In genomic region chr21:45448283-45448809, GRCh38 we compare ENCODE assay signal across 21 cellular contexts. TPM values are rescaled to one million over a fixed set of nuclear protein-coding genes. Genes with fewer than 3 reads are reported as not detected.
A peak's percentile ranks its signal among the peaks of the same experiment; 100 is the strongest.
DNase-seq lines count a peak whose midpoint lies in the region; ATAC-seq, FAIRE-seq and TF ChIP-seq lines count a peak whose summit lies in the region.
"Had no signal": no experiment of that assay in that cellular context is flagged by ENCODE, and none has a peak within 500 bp of the region (broad histone marks: within the 10 kb centered on the region; RNA-seq: fewer than 3 reads in every experiment).

No MANE protein-coding gene starts in this region.

- peak; percentile 68 for FAIRE-seq in HTR-8/SVneo (lab: Jason Lieb, UNC)
- FAIRE-seq: GM12892 had no signal

- H3K27me3 ChIP-seq in right lobe of liver (no peaks in the 10 kb centered on the region), Peyer's patch (no peaks in the 10 kb centered on the region)

- ATAC-seq in WTC11 (no peak), right lobe of liver (no peak)
- ATAC-seq: HCT116 had no signal

- intact Hi-C loops in right lobe of liver (cut with DNase I), result no loop called here

- no peaks in the 10 kb centered on the region for H3K27me3 Mint-ChIP-seq in WTC11 (ENCODE audit: low read depth)
- H3K27me3 Mint-ChIP-seq in type B pancreatic cell, result no peaks in the 10 kb centered on the region

- H3K4me1 Mint-ChIP-seq in WTC11 (peaks cover 3% of the 10 kb centered on the region; the same call in 1 of the 2 replicates), type B pancreatic cell (ENCODE audit: unreplicated experiment) (peaks cover 28% of the 10 kb centered on the region)
- H3K4me1 Mint-ChIP-seq: CD14-positive monocyte had no signal

- H3K4me3 ChIP-seq in right lobe of liver (peak overlapping the region in 2 of 3 donors; percentile 32 to 47), Peyer's patch (peak overlapping the region in 1 of 4 donors; percentile 6)
- H3K4me3 ChIP-seq: PC-9 had no signal

- POLR2A ChIA-PET in WTC11 (lab: Charles Lee), result no interaction called here

- H3K27ac Mint-ChIP-seq in WTC11, result peak overlapping the region; percentile 32
- peak overlapping the region; percentile 0 for H3K27ac Mint-ChIP-seq in type B pancreatic cell
- H3K27ac Mint-ChIP-seq: CD8-positive, alpha-beta memory T cell had no signal

- WGBS in right lobe of liver (ENCODE audit: insufficient coverage, low coverage, low lambda C conversion rate, missing lambda C conversion rate), result 75% methylated on average over 9 of the region's 20 CpGs

- H3K36me3 ChIP-seq in right lobe of liver (no peaks in the 10 kb centered on the region), Peyer's patch (no peaks in the 10 kb centered on the region)

- TF ChIP-seq CTCF in WTC11 (IDR thresholded peaks at IDR 0.05) (no peak), right lobe of liver (IDR thresholded peaks at IDR 0.05) (no peak), type B pancreatic cell (conservative IDR thresholded peaks at IDR 0.05) (no peak), Peyer's patch (IDR thresholded peaks at IDR 0.05) (no peak)

- H3K36me3 Mint-ChIP-seq in WTC11, result peaks cover 38% of the 10 kb centered on the region
- peaks cover 17% of the 10 kb centered on the region for H3K36me3 Mint-ChIP-seq in type B pancreatic cell
- H3K36me3 Mint-ChIP-seq: CD14-positive monocyte; CD8-positive, alpha-beta memory T cell had no signal

- peaks cover 23% of the 10 kb centered on the region for H3K9me3 Mint-ChIP-seq in WTC11
- H3K9me3 Mint-ChIP-seq in type B pancreatic cell, result no peaks in the 10 kb centered on the region
- H3K9me3 Mint-ChIP-seq: CD8-positive, alpha-beta memory T cell had no signal

- CTCF ChIA-PET in WTC11 (lab: Charles Lee), result interaction anchor here (0.9 kb wide), 1 partner anchor 9 kb away, joined by 3 read pairs; no protein-coding TSS in a partner anchor

- H3K27ac ChIP-seq in right lobe of liver (peak overlapping the region in 1 of 3 donors; percentile 41), caudate nucleus (ENCODE audit: low read depth, low read length) (no peak overlapping the region), Peyer's patch (no peak overlapping the region)
- H3K27ac ChIP-seq: PC-9, RWPE1 had no signal

- DNase-seq in HTR-8/SVneo (ENCODE audit: insufficient read length, low spot score), result no peak
- DNase-seq in WTC11 (ENCODE audit: low spot score), result no peak
- DNase-seq in right lobe of liver, result no peak
- no peak for DNase-seq in type B pancreatic cell (ENCODE audit: extremely low spot score, unreplicated experiment)
- DNase-seq in C1 segment of cervical spinal cord (lab: John Stamatoyannopoulos, UW), result no peak
- no peak for DNase-seq in caudate nucleus (lab: John Stamatoyannopoulos, UW)
- DNase-seq in Peyer's patch, result no peak
- DNase-seq: DMS153, DND-41, NCI-H1048, NCI-H1694, NCI-H2029 treated with DMSO at 0.1 percent for 48 hours, NCI-H2227 treated with DMSO at 0.1 percent for 48 hours, NCI-H526 treated with DMSO at 0.1 percent for 48 hours, SK-N-SH had no signal

- TF ChIP-seq POLR2A in right lobe of liver (IDR thresholded peaks at IDR 0.05) (no peak), Peyer's patch (IDR thresholded peaks at IDR 0.05) (no peak)

- no peaks in the 10 kb centered on the region for H3K9me3 ChIP-seq in right lobe of liver
- H3K9me3 ChIP-seq in Peyer's patch, result no peaks in the 10 kb centered on the region
- H3K9me3 ChIP-seq: SK-N-SH had no signal

- H3K4me3 Mint-ChIP-seq in WTC11 (no peak overlapping the region), type B pancreatic cell (no peak overlapping the region)
- H3K4me3 Mint-ChIP-seq: CD14-positive monocyte; CD8-positive, alpha-beta memory T cell had no signal

- H3K4me1 ChIP-seq in right lobe of liver, result peaks cover 0 to 34% (median 9%) of the 10 kb centered on the region in 4 donors
- H3K4me1 ChIP-seq in Peyer's patch, result no peaks in the 10 kb centered on the region

TF ChIP-seq in WTC11, 78 proteins besides CTCF, POLR2A, EP300 and RAD21 (continues in another document):
- TF ChIP-seq, protein P1, sequence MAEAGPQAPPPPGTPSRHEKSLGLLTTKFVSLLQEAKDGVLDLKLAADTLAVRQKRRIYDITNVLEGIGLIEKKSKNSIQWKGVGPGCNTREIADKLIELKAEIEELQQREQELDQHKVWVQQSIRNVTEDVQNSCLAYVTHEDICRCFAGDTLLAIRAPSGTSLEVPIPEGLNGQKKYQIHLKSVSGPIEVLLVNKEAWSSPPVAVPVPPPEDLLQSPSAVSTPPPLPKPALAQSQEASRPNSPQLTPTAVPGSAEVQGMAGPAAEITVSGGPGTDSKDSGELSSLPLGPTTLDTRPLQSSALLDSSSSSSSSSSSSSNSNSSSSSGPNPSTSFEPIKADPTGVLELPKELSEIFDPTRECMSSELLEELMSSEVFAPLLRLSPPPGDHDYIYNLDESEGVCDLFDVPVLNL (CRISPR knock-in tag; IDR thresholded peaks at IDR 0.05; ENCODE audit: borderline replicate concordance, low read depth), result no peak
- TF ChIP-seq JAZF1 (CRISPR knock-in tag; IDR thresholded peaks at IDR 0.05) (no peak), GTF2I (CRISPR knock-in tag; conservative IDR thresholded peaks at IDR 0.05) (no peak), ZNF416 (CRISPR knock-in tag; IDR thresholded peaks at IDR 0.05) (no peak), NFE2L1 (CRISPR knock-in tag; IDR thresholded peaks at IDR 0.05) (no peak), RELA (CRISPR knock-in tag; IDR thresholded peaks at IDR 0.05; ENCODE audit: borderline replicate concordance) (no peak), ZNF317 (CRISPR knock-in tag; IDR thresholded peaks at IDR 0.05; ENCODE audit: borderline replicate concordance, low read depth) (no peak), CREB1 (CRISPR knock-in tag; IDR thresholded peaks at IDR 0.05) (no peak), USF2 (CRISPR knock-in tag; IDR thresholded peaks at IDR 0.05) (no peak), FOXP1 (CRISPR knock-in tag; IDR thresholded peaks at IDR 0.05; ENCODE audit: borderline replicate concordance) (no peak), MAX (CRISPR knock-in tag; IDR thresholded peaks at IDR 0.05) (no peak), HMGA2 (CRISPR knock-in tag; IDR thresholded peaks at IDR 0.05) (no peak), ZNF263 (CRISPR knock-in tag; IDR thresholded peaks at IDR 0.05; ENCODE audit: low read depth) (no peak)
- TF ChIP-seq, protein P2, sequence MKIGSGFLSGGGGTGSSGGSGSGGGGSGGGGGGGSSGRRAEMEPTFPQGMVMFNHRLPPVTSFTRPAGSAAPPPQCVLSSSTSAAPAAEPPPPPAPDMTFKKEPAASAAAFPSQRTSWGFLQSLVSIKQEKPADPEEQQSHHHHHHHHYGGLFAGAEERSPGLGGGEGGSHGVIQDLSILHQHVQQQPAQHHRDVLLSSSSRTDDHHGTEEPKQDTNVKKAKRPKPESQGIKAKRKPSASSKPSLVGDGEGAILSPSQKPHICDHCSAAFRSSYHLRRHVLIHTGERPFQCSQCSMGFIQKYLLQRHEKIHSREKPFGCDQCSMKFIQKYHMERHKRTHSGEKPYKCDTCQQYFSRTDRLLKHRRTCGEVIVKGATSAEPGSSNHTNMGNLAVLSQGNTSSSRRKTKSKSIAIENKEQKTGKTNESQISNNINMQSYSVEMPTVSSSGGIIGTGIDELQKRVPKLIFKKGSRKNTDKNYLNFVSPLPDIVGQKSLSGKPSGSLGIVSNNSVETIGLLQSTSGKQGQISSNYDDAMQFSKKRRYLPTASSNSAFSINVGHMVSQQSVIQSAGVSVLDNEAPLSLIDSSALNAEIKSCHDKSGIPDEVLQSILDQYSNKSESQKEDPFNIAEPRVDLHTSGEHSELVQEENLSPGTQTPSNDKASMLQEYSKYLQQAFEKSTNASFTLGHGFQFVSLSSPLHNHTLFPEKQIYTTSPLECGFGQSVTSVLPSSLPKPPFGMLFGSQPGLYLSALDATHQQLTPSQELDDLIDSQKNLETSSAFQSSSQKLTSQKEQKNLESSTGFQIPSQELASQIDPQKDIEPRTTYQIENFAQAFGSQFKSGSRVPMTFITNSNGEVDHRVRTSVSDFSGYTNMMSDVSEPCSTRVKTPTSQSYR (CRISPR knock-in tag; IDR thresholded peaks at IDR 0.05), result no peak
- TF ChIP-seq, protein P3, sequence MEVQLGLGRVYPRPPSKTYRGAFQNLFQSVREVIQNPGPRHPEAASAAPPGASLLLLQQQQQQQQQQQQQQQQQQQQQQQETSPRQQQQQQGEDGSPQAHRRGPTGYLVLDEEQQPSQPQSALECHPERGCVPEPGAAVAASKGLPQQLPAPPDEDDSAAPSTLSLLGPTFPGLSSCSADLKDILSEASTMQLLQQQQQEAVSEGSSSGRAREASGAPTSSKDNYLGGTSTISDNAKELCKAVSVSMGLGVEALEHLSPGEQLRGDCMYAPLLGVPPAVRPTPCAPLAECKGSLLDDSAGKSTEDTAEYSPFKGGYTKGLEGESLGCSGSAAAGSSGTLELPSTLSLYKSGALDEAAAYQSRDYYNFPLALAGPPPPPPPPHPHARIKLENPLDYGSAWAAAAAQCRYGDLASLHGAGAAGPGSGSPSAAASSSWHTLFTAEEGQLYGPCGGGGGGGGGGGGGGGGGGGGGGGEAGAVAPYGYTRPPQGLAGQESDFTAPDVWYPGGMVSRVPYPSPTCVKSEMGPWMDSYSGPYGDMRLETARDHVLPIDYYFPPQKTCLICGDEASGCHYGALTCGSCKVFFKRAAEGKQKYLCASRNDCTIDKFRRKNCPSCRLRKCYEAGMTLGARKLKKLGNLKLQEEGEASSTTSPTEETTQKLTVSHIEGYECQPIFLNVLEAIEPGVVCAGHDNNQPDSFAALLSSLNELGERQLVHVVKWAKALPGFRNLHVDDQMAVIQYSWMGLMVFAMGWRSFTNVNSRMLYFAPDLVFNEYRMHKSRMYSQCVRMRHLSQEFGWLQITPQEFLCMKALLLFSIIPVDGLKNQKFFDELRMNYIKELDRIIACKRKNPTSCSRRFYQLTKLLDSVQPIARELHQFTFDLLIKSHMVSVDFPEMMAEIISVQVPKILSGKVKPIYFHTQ (CRISPR knock-in tag; IDR thresholded peaks at IDR 0.05), result no peak

RNA-seq across cellular contexts. Expression of gene COL18A1, which starts 43.4 kb away (rescaled TPM):
- total RNA-seq in WTC11 (2021) (231 to 241 TPM (median 231 TPM) in 3 replicates), right lobe of liver (100 to 1,000 TPM; 261 to 487 (median 297) TPM), type B pancreatic cell (ENCODE audit: low replicate concordance) (150 and 168 TPM in 2 replicates), Peyer's patch (10 to 100 TPM; 18.6 to 85.0 (median 33.0) TPM)
